In genomic region chr12:93318720-93319522, GRCh38 we compare ENCODE assay signal across 17 cellular contexts. TPM values are rescaled to one million over a fixed set of nuclear protein-coding genes. Genes with fewer than 3 reads are reported as not detected.
A peak's percentile ranks its signal among the peaks of the same experiment; 100 is the strongest.
DNase-seq lines count a peak whose midpoint lies in the region.
"Had no signal": no experiment of that assay in that cellular context is flagged by ENCODE, and none has a peak within 500 bp of the region (broad histone marks: within the 10 kb centered on the region; RNA-seq: fewer than 3 reads in every experiment).

No MANE protein-coding gene starts in this region.

- H3K18ac ChIP-seq in neuronal stem cell (ENCODE audit: low read length), result no peak overlapping the region

- no peak overlapping the region for H3K4me3 Mint-ChIP-seq in immature natural killer cell
- H3K4me3 Mint-ChIP-seq: CD8-positive, alpha-beta T cell; H9 had no signal

- H3K36me3 ChIP-seq in SK-N-MC (ENCODE audit: insufficient read depth, low read length) (no peaks in the 10 kb centered on the region), neuronal stem cell (replicated peaks in 1 of 2; ENCODE audit: control insufficient read depth in 2 of 2, insufficient read depth in 2 of 2, low read length in 2 of 2) (no peaks in the 10 kb centered on the region)
- H3K36me3 ChIP-seq: neutrophil, suprapubic skin had no signal

- H3K79me1 ChIP-seq in neuronal stem cell (ENCODE audit: low read depth, low read length), result no peaks in the 10 kb centered on the region

- H3K4ac ChIP-seq in neuronal stem cell (ENCODE audit: low read length), result no peak overlapping the region

- H3K4me1 ChIP-seq in neuronal stem cell (ENCODE audit: control insufficient read depth in 2 of 2, insufficient read depth in 1 of 2, low read depth in 1 of 2, low read length in 2 of 2), result peaks cover 0 to 3% of the 10 kb centered on the region in 2 donors

- H3K27ac Mint-ChIP-seq in immature natural killer cell, result no peak overlapping the region
- H3K27ac Mint-ChIP-seq: activated naive CD4-positive, alpha-beta T cell treated with anti-CD3 and anti-CD28 coated beads, Interleukin-2, amount 50 U/mL, for 72 hours; CD8-positive, alpha-beta T cell; H9 had no signal

- no peak overlapping the region for H2BK12ac ChIP-seq in neuronal stem cell (ENCODE audit: low read length)

- H3K27me3 Mint-ChIP-seq in immature natural killer cell (ENCODE audit: low read depth in 3 of 3), result peaks cover 0 to 6% (median 4%) of the 10 kb centered on the region in 3 donors

- no peak overlapping the region for H2AK5ac ChIP-seq in neuronal stem cell (ENCODE audit: low read depth, low read length)

- H3K9me3 ChIP-seq in SK-N-MC (ENCODE audit: low read depth, low read length) (no peaks in the 10 kb centered on the region), neuronal stem cell (replicated peaks in 1 of 2; ENCODE audit: control insufficient read depth in 2 of 2, insufficient read depth in 1 of 2, low read depth in 1 of 2, low read length in 2 of 2) (no peaks in the 10 kb centered on the region)
- H3K9me3 ChIP-seq: neutrophil, suprapubic skin had no signal

- peak overlapping the region; percentile 49 for H2AFZ ChIP-seq in neuronal stem cell (ENCODE audit: low read length)

- no peaks in the 10 kb centered on the region for H3K9me3 Mint-ChIP-seq in immature natural killer cell
- H3K9me3 Mint-ChIP-seq: activated naive CD4-positive, alpha-beta T cell treated with anti-CD3 and anti-CD28 coated beads, Interleukin-2, amount 50 U/mL, for 72 hours; CD8-positive, alpha-beta T cell; H9 had no signal

- H3K23ac ChIP-seq in neuronal stem cell (ENCODE audit: low read depth, low read length, poor library complexity), result no peak overlapping the region

- no peak overlapping the region for H2BK5ac ChIP-seq in neuronal stem cell (ENCODE audit: low read length)

- no peak overlapping the region for H3K14ac ChIP-seq in neuronal stem cell (ENCODE audit: low read length)

- no peaks in the 10 kb centered on the region for H3K36me3 Mint-ChIP-seq in immature natural killer cell
- H3K36me3 Mint-ChIP-seq: activated naive CD4-positive, alpha-beta T cell treated with anti-CD3 and anti-CD28 coated beads, Interleukin-2, amount 50 U/mL, for 72 hours; CD8-positive, alpha-beta T cell had no signal

- H3K4me3 ChIP-seq in SK-N-MC (peak overlapping the region; percentile 63), neuronal stem cell (ENCODE audit: low read length in 2 of 2) (no peak overlapping the region)
- H3K4me3 ChIP-seq: smooth muscle cell, suprapubic skin had no signal

- no peak overlapping the region for H4K8ac ChIP-seq in neuronal stem cell (ENCODE audit: low read depth, low read length)

- H2BK120ac ChIP-seq in neuronal stem cell (ENCODE audit: low read depth, low read length), result no peak overlapping the region

- no peak overlapping the region for H4K91ac ChIP-seq in neuronal stem cell (ENCODE audit: low read depth, low read length, poor library complexity)

- no peaks in the 10 kb centered on the region for H3K4me1 Mint-ChIP-seq in immature natural killer cell

- DNase-seq in DMS 273 (lab: John Stamatoyannopoulos, UW; ENCODE audit: unreplicated experiment) (peak; percentile 12), DMS 273 treated with DMSO at 0.1 percent for 48 hours (lab: John Stamatoyannopoulos, UW) (no peak), NCI-H1930 (lab: John Stamatoyannopoulos, UW) (peak; percentile 83 to 99), SK-N-MC (ENCODE audit: low read depth, low spot score) (peak; percentile 69), neuronal stem cell (ENCODE audit: low spot score) (no peak), KG1 (lab: John Stamatoyannopoulos, UW) (no peak), immature natural killer cell (no peak)
- no peak for DNase-seq in effector CD8-positive, alpha-beta T cell (lab: John Stamatoyannopoulos, UW)
- DNase-seq: CD8-positive, alpha-beta T cell; H9; NCI-H510A treated with DMSO at 0.1 percent for 48 hours; Right ventricle myocardium superior had no signal

- H3K27ac ChIP-seq in SK-N-MC (peak overlapping the region; percentile 96), neuronal stem cell (replicated peaks; ENCODE audit: low read length) (no peak overlapping the region)
- H3K27ac ChIP-seq: 22Rv1, neutrophil, suprapubic skin had no signal

- no peaks in the 10 kb centered on the region for H3K27me3 ChIP-seq in neuronal stem cell (ENCODE audit: control insufficient read depth in 3 of 3, insufficient read depth in 3 of 3, low read depth in 1 of 3, low read length in 3 of 3)
- H3K27me3 ChIP-seq: neutrophil, suprapubic skin had no signal

- H3K4me2 ChIP-seq in neuronal stem cell (ENCODE audit: insufficient read depth, low read length, poor library complexity, severe bottlenecking), result no peak overlapping the region
- H3K4me2 ChIP-seq: smooth muscle cell had no signal

- no CpG with 5 or more reads among the region's 6 CpGs for WGBS in neuronal stem cell (ENCODE audit: extremely low coverage in 2 of 2, insufficient read length in 2 of 2, insufficient replicate concordance in 1 of 2), 2 donors

- H2BK15ac ChIP-seq in neuronal stem cell (ENCODE audit: low read length), result no peak overlapping the region

- H3K9ac ChIP-seq in SK-N-MC (ENCODE audit: insufficient read length) (peak overlapping the region; percentile 62), neuronal stem cell (ENCODE audit: low read depth, low read length, poor library complexity) (no peak overlapping the region)

RNA-seq across cellular contexts. Expression of gene NUDT4, which starts 58.8 kb away (rescaled TPM):
- polyA plus RNA-seq in neuronal stem cell (2013, experiment 1 of 2), result 42.1 TPM
- 44.5 TPM for polyA plus RNA-seq in neuronal stem cell (2013, experiment 2 of 2)
- polyA plus RNA-seq in immature natural killer cell, result 10 to 100 TPM; 29.7 to 34.1 (median 30.6) TPM

Comparison
In these comparisons a context has a peak if more than half of its experiments do, and no peak if none do; other contexts are left out.
1. DNase-seq: peak in DMS 273 (single experiment), NCI-H1930 (2 of 2) and SK-N-MC (single experiment); none in DMS 273 treated with DMSO at 0.1 percent for 48 hours (single experiment), neuronal stem cell (single experiment), KG1 (single experiment), immature natural killer cell (0 of 3) and effector CD8-positive, alpha-beta T cell (single experiment).